In genomic region chr5:110768138-110768845, GRCh38 we compare ENCODE assay signal across 27 cellular contexts. TPM values are rescaled to one million over a fixed set of nuclear protein-coding genes. Genes with fewer than 3 reads are reported as not detected.
DNase-seq lines count a peak whose midpoint lies in the region; ATAC-seq and FAIRE-seq lines count a peak whose summit lies in the region.
"Had no signal": no experiment of that assay in that cellular context is flagged by ENCODE, and none has a peak within 500 bp of the region (broad histone marks: within the 10 kb centered on the region; RNA-seq: fewer than 3 reads in every experiment).

No MANE protein-coding gene starts in this region.

- H3K27me3 ChIP-seq in ACC112 (ENCODE audit: insufficient read depth, low read length) (no peaks in the 10 kb centered on the region), MG63 (no peaks in the 10 kb centered on the region)
- H3K27me3 ChIP-seq: body of pancreas, SJCRH30 had no signal

- peak overlapping the region; percentile 89 for H3K27ac ChIP-seq in ACC112 (ENCODE audit: low read depth, low read length)
- H3K27ac ChIP-seq: 22Rv1, body of pancreas, coronary artery, lower lobe of right lung, SJCRH30 had no signal

- H3K4me3 ChIP-seq in ACC112 (ENCODE audit: low read depth, low read length) (no peak overlapping the region), MG63 (no peak overlapping the region)
- H3K4me3 ChIP-seq: body of pancreas, coronary artery, lower lobe of right lung, SJCRH30 had no signal

- H3K4me1 ChIP-seq in ACC112 (ENCODE audit: control insufficient read depth, insufficient read depth, low read length, unreplicated experiment), result peaks cover 30% of the 10 kb centered on the region
- H3K4me1 ChIP-seq: Caco-2, lower lobe of right lung, SJCRH30 had no signal

- no peak for ATAC-seq in activated CD4-positive, CD25-positive, alpha-beta regulatory T cell treated with anti-CD3 and anti-CD28 coated beads, Interleukin-2, amount 50 U/mL, for 24 hours
- ATAC-seq: body of pancreas, lower lobe of right lung, Panc1 had no signal

- H3K9me3 ChIP-seq in MG63, result no peaks in the 10 kb centered on the region
- H3K9me3 ChIP-seq: body of pancreas, lower lobe of right lung, SJCRH30 had no signal

- DNase-seq in MG63 (peak; percentile 43), dedifferentiated amniotic fluid mesenchymal stem cell (ENCODE audit: extremely low spot score) (peak; percentile 63), iris pigment epithelial cell (ENCODE audit: low read depth) (peak; percentile 66), cerebellar cortex (ENCODE audit: low spot score) (no peak), NCI-H526 treated with DMSO at 0.1 percent for 48 hours (lab: John Stamatoyannopoulos, UW) (no peak), RCC 7860 (ENCODE audit: low spot score) (no peak)
- DNase-seq: activated CD4-positive, alpha-beta T cell treated with anti-CD3 and anti-CD28 coated beads, Interleukin-2, amount 10 ng/mL, durations not matched to agents 24 days and 14 days; activated CD8-positive, alpha-beta memory T cell treated with anti-CD3 and anti-CD28 coated beads, Interleukin-2, amount 50 U/mL, for 48 hours; activated naive CD8-positive, alpha-beta T cell treated with anti-CD3 and anti-CD28 coated beads for 36 hours; body of pancreas; Caco-2; GOT3; hippocampal formation; lower lobe of right lung; MM.1S; NCI-H1417 treated with DMSO at 0.1 percent for 48 hours; NCI-H510A treated with DMSO at 0.1 percent for 48 hours; SJCRH30; stimulated activated CD4-positive, alpha-beta T cell treated with anti-CD3 and anti-CD28 coated beads, Interleukin-2, amount 100 ng/mL, for 48 hours; stimulated activated naive CD4-positive, alpha-beta T cell treated with Interleukin-2 at 50 U/mL for 16 hours had no signal

- FAIRE-seq in RCC 7860 (lab: Jason Lieb, UNC), result no peak
- FAIRE-seq: endometrium, keratinocyte had no signal

- H2AFZ ChIP-seq in ACC112 (ENCODE audit: low read length, unreplicated experiment), result no peak overlapping the region

- peaks cover 1% of the 10 kb centered on the region for H3K36me3 ChIP-seq in ACC112 (ENCODE audit: insufficient read depth, low read length)
- peaks cover 8% of the 10 kb centered on the region for H3K36me3 ChIP-seq in MG63
- H3K36me3 ChIP-seq: SJCRH30 had no signal

- H3K79me2 ChIP-seq in ACC112 (ENCODE audit: control insufficient read depth, insufficient read depth, low read length, unreplicated experiment), result no peaks in the 10 kb centered on the region

RNA-seq across cellular contexts. Expression of gene SLC25A46, which starts 29.5 kb away (rescaled TPM):
- total RNA-seq in MG63 (2014; rRNA removed; shearing (Covaris generic); ENCODE audit: low replicate concordance), result 99.9 and 126 TPM in 2 replicates

RNA-seq across cellular contexts. Expression of gene TMEM232, which starts 41.8 kb away (rescaled TPM):
- 2.6 TPM in 1 of 2 replicates, not detected in the other for total RNA-seq in MG63 (2014; rRNA removed; shearing (Covaris generic); ENCODE audit: low replicate concordance)

Comparison
In these comparisons a context has a peak if more than half of its experiments do, and no peak if none do; other contexts are left out.
1. DNase-seq: peak in MG63 (single experiment), dedifferentiated amniotic fluid mesenchymal stem cell (single experiment) and iris pigment epithelial cell (single experiment); none in cerebellar cortex (single experiment), NCI-H526 treated with DMSO at 0.1 percent for 48 hours (single experiment) and RCC 7860 (single experiment).